Comparison of ENCODE assay signal across 1 cellular context in the genomic region with DNA sequence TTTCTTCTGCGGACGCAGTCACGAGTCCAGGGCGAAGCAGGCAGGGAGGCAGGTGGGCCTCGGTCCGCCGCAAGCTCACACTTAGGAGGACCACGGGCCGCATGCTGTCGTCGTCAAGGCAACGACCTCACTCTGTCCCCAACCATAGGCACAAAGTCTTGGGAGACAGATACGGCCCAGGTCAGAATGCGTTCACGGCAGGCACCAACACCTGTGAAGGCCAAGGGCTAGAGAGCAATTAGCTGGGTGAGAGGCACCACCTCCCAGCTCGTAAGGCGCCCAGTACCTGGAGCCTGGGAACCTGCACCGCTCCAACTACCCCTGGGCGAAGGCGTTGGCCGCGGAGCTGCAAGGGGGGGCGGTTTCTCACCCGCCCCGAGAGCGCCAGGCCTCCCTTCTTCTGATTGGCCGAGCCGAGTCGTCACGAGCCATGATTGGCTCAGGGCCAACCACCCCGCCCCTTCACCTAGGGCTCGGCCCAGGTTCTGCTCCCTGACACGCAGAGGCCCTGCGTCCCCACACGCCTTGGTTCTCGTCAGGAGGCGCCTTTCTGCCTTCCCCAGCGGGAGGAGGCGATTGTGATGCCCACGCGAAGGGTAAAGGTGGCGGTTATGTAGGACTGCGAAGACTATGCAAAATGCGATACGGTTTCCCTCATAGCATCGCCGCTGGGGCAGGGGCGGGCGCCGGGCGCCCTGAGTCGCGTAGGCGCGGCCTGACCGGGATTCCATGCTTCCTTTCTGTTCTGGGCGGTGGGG.
TF ChIP-seq lines count a peak whose summit lies in the region.

Gene CDKL2, minus strand, starts transcription at position 355 of the 758 bp plus-strand sequence. CDS start 4,540 bp downstream, outside the sequence.

TF ChIP-seq in IMR-90, 13 proteins besides CTCF, POLR2A, EP300 and RAD21 (continued from another document):
- peak; percentile 52; the same call in 1 of the 2 replicates for TF ChIP-seq USF2 (IDR thresholded peaks at IDR 0.05; ENCODE audit: low read depth, low read length)
- TF ChIP-seq RCOR1 (IDR thresholded peaks at IDR 0.05; ENCODE audit: insufficient replicate concordance, low read length), result no peak
- no peak for TF ChIP-seq MAZ (IDR thresholded peaks at IDR 0.05; ENCODE audit: borderline replicate concordance, low read depth, low read length)
